ENCODE assay signal across 8 cellular contexts in genomic region chr20:43187476-43188233, GRCh38. TPM values are rescaled to one million over a fixed set of nuclear protein-coding genes. Genes with fewer than 3 reads are reported as not detected.
DNase-seq lines count a peak whose midpoint lies in the region; ATAC-seq and TF ChIP-seq lines count a peak whose summit lies in the region.

No MANE protein-coding gene starts in this region.

- no peak overlapping the region for H4K8ac ChIP-seq in trophoblast cell (ENCODE audit: low read depth, low read length)

- no peak overlapping the region for H3K18ac ChIP-seq in trophoblast cell (ENCODE audit: low read length)

- no peak overlapping the region for H2BK5ac ChIP-seq in trophoblast cell (ENCODE audit: low read depth, low read length, poor library complexity)

- H3K4ac ChIP-seq in trophoblast cell (ENCODE audit: low read depth, low read length), result no peak overlapping the region

- H3K27me3 ChIP-seq in KMS-11 (ENCODE audit: insufficient read depth, low read depth), result peaks cover 3% of the 10 kb centered on the region; the same call in 1 of the 2 replicates
- H3K27me3 ChIP-seq in trophoblast cell (ENCODE audit: insufficient read depth, low read length), result peaks cover 26% of the 10 kb centered on the region

- no peak overlapping the region for H2BK12ac ChIP-seq in trophoblast cell (ENCODE audit: low read length)

- intact Hi-C loops in Right ventricle myocardium superior (cut with DNase I), result loop anchor here (5.0 kb wide), 1 partner anchor 1450 kb away; no protein-coding TSS in a partner anchor

- H3K9me3 ChIP-seq in trophoblast cell (ENCODE audit: insufficient read depth, low read depth, low read length), result no peaks in the 10 kb centered on the region

- no peak overlapping the region for H3K14ac ChIP-seq in trophoblast cell (ENCODE audit: low read length)

- H3K27ac Mint-ChIP-seq in activated naive CD8-positive, alpha-beta T cell treated with anti-CD3 and anti-CD28 coated beads, Interleukin-2, amount 10 ng/mL, durations not matched to agents 7 days and 5 days, result no peak overlapping the region

- H2AFZ ChIP-seq in KMS-11 (ENCODE audit: low read depth), result no peak overlapping the region; the same call in 1 of the 2 replicates
- H2AFZ ChIP-seq in trophoblast cell (ENCODE audit: insufficient read depth, low read length, poor library complexity), result no peak overlapping the region

- H3K9me3 Mint-ChIP-seq in activated naive CD8-positive, alpha-beta T cell treated with anti-CD3 and anti-CD28 coated beads, Interleukin-2, amount 10 ng/mL, durations not matched to agents 7 days and 5 days, result no peaks in the 10 kb centered on the region

- H3K9ac ChIP-seq in KMS-11 (no peak overlapping the region), trophoblast cell (ENCODE audit: low read length) (no peak overlapping the region)

- H4K20me1 ChIP-seq in KMS-11 (ENCODE audit: insufficient read depth), result no peaks in the 10 kb centered on the region

- in situ Hi-C loops in G401 (cut with HindIII; ENCODE audit: low sequenced_read_pairs), result no loop called here
- in situ Hi-C loops in SK-MEL-5 (cut with HindIII; ENCODE audit: low pct_unique_long_range_greater_than_20kb, low sequenced_read_pairs), result no loop called here

- no peaks in the 10 kb centered on the region for H3K79me2 ChIP-seq in KMS-11 (ENCODE audit: insufficient read depth, low read depth)
- no peaks in the 10 kb centered on the region for H3K79me2 ChIP-seq in trophoblast cell (ENCODE audit: control insufficient read depth, insufficient read depth, low read length, poor library complexity)

- POLR2A ChIA-PET in activated naive CD8-positive, alpha-beta T cell treated with anti-CD3 and anti-CD28 coated beads, Interleukin-2, amount 10 ng/mL, durations not matched to agents 7 days and 5 days (lab: Charles Lee), result no interaction called here

- no peaks in the 10 kb centered on the region for H3K79me1 ChIP-seq in trophoblast cell (ENCODE audit: low read length)

- H3K4me1 ChIP-seq in KMS-11 (ENCODE audit: low read depth, poor library complexity, severe bottlenecking) (no peaks in the 10 kb centered on the region), trophoblast cell (ENCODE audit: control insufficient read depth in 1 of 2, insufficient read depth in 2 of 2, low read length in 2 of 2) (peaks cover 0 to 2% of the 10 kb centered on the region in 2 experiments)

- H2BK120ac ChIP-seq in trophoblast cell (ENCODE audit: insufficient read depth, low read length, poor library complexity), result no peak overlapping the region

- H3K4me3 ChIP-seq in KMS-11 (IDR thresholded peaks at IDR 0.05; ENCODE audit: insufficient read depth, low read depth, low read length) (no peak overlapping the region), trophoblast cell (ENCODE audit: low read depth, low read length) (no peak overlapping the region)

- H3K27ac ChIP-seq in KMS-11 (no peak overlapping the region), trophoblast cell (ENCODE audit: low read depth, low read length) (no peak overlapping the region)

- H2AK5ac ChIP-seq in trophoblast cell (ENCODE audit: low read length), result no peak overlapping the region

- no peak overlapping the region for H4K91ac ChIP-seq in trophoblast cell (ENCODE audit: low read depth, low read length)

- peak; percentile 52 for ATAC-seq in activated naive CD8-positive, alpha-beta T cell treated with anti-CD3 and anti-CD28 coated beads, Interleukin-2, amount 10 ng/mL, durations not matched to agents 7 days and 5 days (ENCODE audit: low read depth)
- ATAC-seq in Right ventricle myocardium superior (ENCODE audit: poor library complexity) (peak; percentile 85), HG03378 (IDR thresholded peaks at IDR 0.05; ENCODE audit: unreplicated experiment) (no peak), HG03571 (IDR thresholded peaks at IDR 0.05; ENCODE audit: unreplicated experiment) (no peak)

- H3K36me3 Mint-ChIP-seq in activated naive CD8-positive, alpha-beta T cell treated with anti-CD3 and anti-CD28 coated beads, Interleukin-2, amount 10 ng/mL, durations not matched to agents 7 days and 5 days, result no peaks in the 10 kb centered on the region

- DNase-seq in G401 (ENCODE audit: low spot score), result peak; percentile 36
- DNase-seq in SK-MEL-5 (ENCODE audit: low read depth, low spot score), result peak; percentile 66
- peak; percentile 79 for DNase-seq in activated naive CD8-positive, alpha-beta T cell treated with anti-CD3 and anti-CD28 coated beads, Interleukin-2, amount 10 ng/mL, durations not matched to agents 7 days and 5 days
- DNase-seq in Right ventricle myocardium superior, result peak; percentile 82
- peak; percentile 72 to 90 for DNase-seq in trophoblast cell

- H3K4me2 ChIP-seq in KMS-11 (peak overlapping the region; percentile 12; the same call in 1 of the 2 replicates), trophoblast cell (ENCODE audit: low read length) (no peak overlapping the region)

- H3K4me1 Mint-ChIP-seq in activated naive CD8-positive, alpha-beta T cell treated with anti-CD3 and anti-CD28 coated beads, Interleukin-2, amount 10 ng/mL, durations not matched to agents 7 days and 5 days, result no peaks in the 10 kb centered on the region

- no peak overlapping the region for H3K4me3 Mint-ChIP-seq in activated naive CD8-positive, alpha-beta T cell treated with anti-CD3 and anti-CD28 coated beads, Interleukin-2, amount 10 ng/mL, durations not matched to agents 7 days and 5 days

- no peak overlapping the region for H4K12ac ChIP-seq in trophoblast cell (ENCODE audit: low read depth, low read length)

- peak; percentile 99 for TF ChIP-seq CTCF in KMS-11 (conservative IDR thresholded peaks at IDR 0.05; ENCODE audit: low read depth, low read length)

- H3K36me3 ChIP-seq in KMS-11 (ENCODE audit: insufficient read depth) (no peaks in the 10 kb centered on the region), trophoblast cell (ENCODE audit: control insufficient read depth in 1 of 2, insufficient read depth in 2 of 2, low read length in 2 of 2) (no peaks in the 10 kb centered on the region)

- WGBS in trophoblast cell (ENCODE audit: extremely low coverage, insufficient coverage, insufficient read length), result no CpG with 5 or more reads among the region's 24 CpGs

- peaks cover 42% of the 10 kb centered on the region for H3K27me3 Mint-ChIP-seq in activated naive CD8-positive, alpha-beta T cell treated with anti-CD3 and anti-CD28 coated beads, Interleukin-2, amount 10 ng/mL, durations not matched to agents 7 days and 5 days

- no peak overlapping the region for H3K23ac ChIP-seq in trophoblast cell (ENCODE audit: low read length)

RNA-seq across cellular contexts. Expression of gene PTPRT, which starts 2.1 kb away (rescaled TPM):
- under 0.01 TPM in 1 of 2 replicates, not detected in the other for total RNA-seq in G401 (2014; rRNA removed; shearing (Covaris generic))
- not detected in 2 replicates for total RNA-seq in SK-MEL-5 (2014; rRNA removed; shearing (Covaris generic))
- polyA plus RNA-seq in SK-MEL-5 (2015; cell fraction: cytosol; rRNA removed), result not detected in 2 replicates
- not detected in 2 replicates for polyA plus RNA-seq in SK-MEL-5 (2015; cell fraction: nucleus; rRNA removed)
- total RNA-seq in activated naive CD8-positive, alpha-beta T cell treated with anti-CD3 and anti-CD28 coated beads, Interleukin-2, amount 10 ng/mL, durations not matched to agents 7 days and 5 days, result not detected
- total RNA-seq in Right ventricle myocardium superior, result 0.11 TPM
- 0.01 TPM in 2 replicates for polyA plus RNA-seq in trophoblast cell (2013)

Comparison
In these comparisons a context has a peak if more than half of its experiments do, and no peak if none do; other contexts are left out.
1. ATAC-seq: peak in activated naive CD8-positive, alpha-beta T cell treated with anti-CD3 and anti-CD28 coated beads, Interleukin-2, amount 10 ng/mL, durations not matched to agents 7 days and 5 days (single experiment) and Right ventricle myocardium superior (single experiment); none in HG03378 (single experiment) and HG03571 (single experiment).
2. Peak in every context shown above with its lines, with median percentiles within 50 percentile points of each other: DNase-seq.